In genomic region chr2:47516496-47517104, GRCh38 we compare ENCODE assay signal across 1 cellular context.
TF ChIP-seq lines count a peak whose summit lies in the region.

No MANE protein-coding gene starts in this region.

TF ChIP-seq in IMR-90, 13 proteins besides CTCF, POLR2A, EP300 and RAD21 (continued from another document):
- no peak for TF ChIP-seq MAZ (IDR thresholded peaks at IDR 0.05; ENCODE audit: borderline replicate concordance, low read depth, low read length)
